In genomic region chr7:100543586-100543985, GRCh38 we compare ENCODE assay signal across 2 cellular contexts.
TF ChIP-seq lines count a peak whose summit lies in the region.

No MANE protein-coding gene starts in this region.

TF ChIP-seq in A549, 52 proteins besides CTCF, POLR2A, EP300 and RAD21:
- no peak for TF ChIP-seq ESRRA (IDR thresholded peaks at IDR 0.05; ENCODE audit: borderline replicate concordance, low read length)
- no peak for TF ChIP-seq ZNF302 (CRISPR knock-in tag; IDR thresholded peaks at IDR 0.05)
TF ChIP-seq in A549: peak in this region for 0.

TF ChIP-seq in HCT116, 20 proteins besides CTCF, POLR2A, EP300 and RAD21:
- TF ChIP-seq, protein P1, sequence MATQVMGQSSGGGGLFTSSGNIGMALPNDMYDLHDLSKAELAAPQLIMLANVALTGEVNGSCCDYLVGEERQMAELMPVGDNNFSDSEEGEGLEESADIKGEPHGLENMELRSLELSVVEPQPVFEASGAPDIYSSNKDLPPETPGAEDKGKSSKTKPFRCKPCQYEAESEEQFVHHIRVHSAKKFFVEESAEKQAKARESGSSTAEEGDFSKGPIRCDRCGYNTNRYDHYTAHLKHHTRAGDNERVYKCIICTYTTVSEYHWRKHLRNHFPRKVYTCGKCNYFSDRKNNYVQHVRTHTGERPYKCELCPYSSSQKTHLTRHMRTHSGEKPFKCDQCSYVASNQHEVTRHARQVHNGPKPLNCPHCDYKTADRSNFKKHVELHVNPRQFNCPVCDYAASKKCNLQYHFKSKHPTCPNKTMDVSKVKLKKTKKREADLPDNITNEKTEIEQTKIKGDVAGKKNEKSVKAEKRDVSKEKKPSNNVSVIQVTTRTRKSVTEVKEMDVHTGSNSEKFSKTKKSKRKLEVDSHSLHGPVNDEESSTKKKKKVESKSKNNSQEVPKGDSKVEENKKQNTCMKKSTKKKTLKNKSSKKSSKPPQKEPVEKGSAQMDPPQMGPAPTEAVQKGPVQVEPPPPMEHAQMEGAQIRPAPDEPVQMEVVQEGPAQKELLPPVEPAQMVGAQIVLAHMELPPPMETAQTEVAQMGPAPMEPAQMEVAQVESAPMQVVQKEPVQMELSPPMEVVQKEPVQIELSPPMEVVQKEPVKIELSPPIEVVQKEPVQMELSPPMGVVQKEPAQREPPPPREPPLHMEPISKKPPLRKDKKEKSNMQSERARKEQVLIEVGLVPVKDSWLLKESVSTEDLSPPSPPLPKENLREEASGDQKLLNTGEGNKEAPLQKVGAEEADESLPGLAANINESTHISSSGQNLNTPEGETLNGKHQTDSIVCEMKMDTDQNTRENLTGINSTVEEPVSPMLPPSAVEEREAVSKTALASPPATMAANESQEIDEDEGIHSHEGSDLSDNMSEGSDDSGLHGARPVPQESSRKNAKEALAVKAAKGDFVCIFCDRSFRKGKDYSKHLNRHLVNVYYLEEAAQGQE (IDR thresholded peaks at IDR 0.05; ENCODE audit: low read depth): no peak
- no peak for TF ChIP-seq POLR2AphosphoS5 (IDR thresholded peaks at IDR 0.05; ENCODE audit: low read depth, low read length)
- TF ChIP-seq EGR1 (IDR thresholded peaks at IDR 0.05; ENCODE audit: low read depth): no peak
- no peak for TF ChIP-seq FOSL1 (IDR thresholded peaks at IDR 0.05; ENCODE audit: low read depth)
- TF ChIP-seq, protein P2, sequence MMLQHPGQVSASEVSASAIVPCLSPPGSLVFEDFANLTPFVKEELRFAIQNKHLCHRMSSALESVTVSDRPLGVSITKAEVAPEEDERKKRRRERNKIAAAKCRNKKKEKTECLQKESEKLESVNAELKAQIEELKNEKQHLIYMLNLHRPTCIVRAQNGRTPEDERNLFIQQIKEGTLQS (IDR thresholded peaks at IDR 0.05): no peak
- no peak for TF ChIP-seq CBX3 (IDR thresholded peaks at IDR 0.05; ENCODE audit: low read depth)
- no peak for TF ChIP-seq YY1 (IDR thresholded peaks at IDR 0.05; ENCODE audit: extremely low read depth, insufficient replicate concordance, low read depth, low read length)
- no peak for TF ChIP-seq JUND (IDR thresholded peaks at IDR 0.05)
- TF ChIP-seq ZBTB33 (IDR thresholded peaks at IDR 0.05; ENCODE audit: extremely low read depth, insufficient replicate concordance, low read length): no peak
- no peak for TF ChIP-seq EZH2 (IDR thresholded peaks at IDR 0.05)
- TF ChIP-seq EZH2phosphoT487 (IDR thresholded peaks at IDR 0.05; ENCODE audit: borderline replicate concordance): no peak
- no peak for TF ChIP-seq ZFX (IDR thresholded peaks at IDR 0.05)
- no peak for TF ChIP-seq MAX (IDR thresholded peaks at IDR 0.05)
- no peak for TF ChIP-seq SP1 (IDR thresholded peaks at IDR 0.05; ENCODE audit: low read depth)
- no peak for TF ChIP-seq SIN3A (IDR thresholded peaks at IDR 0.05; ENCODE audit: low read depth)
- TF ChIP-seq CEBPB (IDR thresholded peaks at IDR 0.05; ENCODE audit: low read depth): no peak
- no peak for TF ChIP-seq ZNF274 (IDR thresholded peaks at IDR 0.05; ENCODE audit: low read depth, low read length)
- no peak for TF ChIP-seq ELF1 (IDR thresholded peaks at IDR 0.05; ENCODE audit: borderline replicate concordance, low read depth)
- no peak for TF ChIP-seq SRF (IDR thresholded peaks at IDR 0.05; ENCODE audit: low read depth)
TF ChIP-seq in HCT116: peak in this region for 0.
